Comparison of ENCODE assay signal across 26 cellular contexts in genomic region chr14:71373773-71374172, GRCh38. TPM values are rescaled to one million over a fixed set of nuclear protein-coding genes. Genes with fewer than 3 reads are reported as not detected.
DNase-seq lines count a peak whose midpoint lies in the region; ATAC-seq and TF ChIP-seq lines count a peak whose summit lies in the region.
"Had no signal": no experiment of that assay in that cellular context is flagged by ENCODE, and none has a peak within 500 bp of the region (broad histone marks: within the 10 kb centered on the region; RNA-seq: fewer than 3 reads in every experiment).

No MANE protein-coding gene starts in this region.

- H3K27ac Mint-ChIP-seq in stimulated activated naive CD8-positive, alpha-beta T cell treated with anti-CD3 and anti-CD28 coated beads, Interleukin-15, Interleukin-2, amounts not matched to agents 100 ng/mL and 50 ng/mL, for 24 hours: peak overlapping the region; percentile 71
- H3K27ac Mint-ChIP-seq in stimulated activated naive CD8-positive, alpha-beta T cell treated with anti-CD3 and anti-CD28 coated beads, Interleukin-15, amount 100 ng/mL, for 72 hours: no peak overlapping the region
- peak overlapping the region; percentile 59 for H3K27ac Mint-ChIP-seq in activated B cell treated with CpG ODN at 0.5 μM for 24 hours
- H3K27ac Mint-ChIP-seq: progenitor cell of endocrine pancreas had no signal

- H3K4me1 ChIP-seq in foreskin keratinocyte: peaks cover 34% of the 10 kb centered on the region
- peaks cover 0 to 28% (median 7%) of the 10 kb centered on the region in 3 donors for H3K4me1 ChIP-seq in esophagus squamous epithelium
- H3K4me1 ChIP-seq in PC-9 (replicated peaks; ENCODE audit: insufficient read depth): peaks cover 33% of the 10 kb centered on the region

- peaks cover 33% of the 10 kb centered on the region for H3K36me3 Mint-ChIP-seq in stimulated activated naive CD8-positive, alpha-beta T cell treated with anti-CD3 and anti-CD28 coated beads, Interleukin-15, Interleukin-2, amounts not matched to agents 100 ng/mL and 50 ng/mL, for 24 hours (ENCODE audit: low read depth)
- peaks cover 17% of the 10 kb centered on the region for H3K36me3 Mint-ChIP-seq in activated B cell treated with CpG ODN at 0.5 μM for 24 hours (ENCODE audit: low read depth)

- no peaks in the 10 kb centered on the region for H3K27me3 ChIP-seq in foreskin keratinocyte
- no peaks in the 10 kb centered on the region for H3K27me3 ChIP-seq in esophagus squamous epithelium
- no peaks in the 10 kb centered on the region for H3K27me3 ChIP-seq in PC-9 (ENCODE audit: insufficient read depth, low read depth)
- H3K27me3 ChIP-seq: right lobe of liver, spleen, transverse colon had no signal

- peaks cover 0 to 4% (median 0%) of the 10 kb centered on the region in 3 donors for H3K9me3 ChIP-seq in esophagus squamous epithelium
- peaks cover 4% of the 10 kb centered on the region; the same call in 1 of the 2 replicates for H3K9me3 ChIP-seq in PC-9 (ENCODE audit: insufficient read depth, low read depth)
- H3K9me3 ChIP-seq: right lobe of liver, transverse colon had no signal

- CTCF ChIA-PET in activated B cell treated with CpG ODN at 0.5 μM for 24 hours (lab: Charles Lee) (interaction anchor here (1.8 kb wide), 1 partner anchor 30 kb away, joined by 7 read pairs; no protein-coding TSS in a partner anchor), PC-9 (lab: Charles Lee) (no interaction called here)

- intact Hi-C loops in activated B cell treated with CpG ODN at 0.5 μM for 24 hours (cut with micrococcal nuclease): loop anchor here (2.0 kb wide), 1 partner anchor 15 kb away; no protein-coding TSS in a partner anchor
- intact Hi-C loops in esophagus squamous epithelium (cut with DNase I): no loop called here
- intact Hi-C loops in PC-9 (cut with micrococcal nuclease; ENCODE audit: unreplicated experiment): loop anchor here (2.0 kb wide), 1 partner anchor 51 kb away; no protein-coding TSS in a partner anchor

- no peak for DNase-seq in stimulated activated naive CD8-positive, alpha-beta T cell treated with anti-CD3 and anti-CD28 coated beads, Interleukin-15, amount 100 ng/mL, for 72 hours
- no peak for DNase-seq in activated B cell treated with CpG ODN at 0.5 μM for 24 hours
- no peak for DNase-seq in foreskin keratinocyte
- no peak for DNase-seq in esophagus squamous epithelium (lab: John Stamatoyannopoulos, UW)
- no peak for DNase-seq in PC-9
- no peak for DNase-seq in NCI-H524 (lab: John Stamatoyannopoulos, UW)
- DNase-seq: activated CD4-positive, alpha-beta T cell treated with anti-CD3 and anti-CD28 coated beads for 4 hours; activated naive CD4-positive, alpha-beta T cell treated with Interleukin-2 at 50 U/mL for 16 hours; activated T-cell treated with anti-CD3 and anti-CD28 coated beads, Interleukin-2, amount 50 U/mL, for 48 hours; amygdala; C1 segment of cervical spinal cord; COR-L47; hypothalamus; mesendoderm; MV-4-11; NCI-H1436 treated with DMSO at 0.1 percent for 48 hours; NCI-H2081 treated with DMSO at 0.1 percent for 48 hours; NCI-H345; NCI-H774; right lobe of liver; spleen; stimulated activated CD4-positive, alpha-beta T cell treated with anti-CD3 and anti-CD28 coated beads, Interleukin-2, amount 100 ng/mL, for 24 hours had no signal

- peaks cover 52% of the 10 kb centered on the region for H3K4me1 Mint-ChIP-seq in stimulated activated naive CD8-positive, alpha-beta T cell treated with anti-CD3 and anti-CD28 coated beads, Interleukin-15, Interleukin-2, amounts not matched to agents 100 ng/mL and 50 ng/mL, for 24 hours (ENCODE audit: low read depth)
- peaks cover 41% of the 10 kb centered on the region for H3K4me1 Mint-ChIP-seq in stimulated activated naive CD8-positive, alpha-beta T cell treated with anti-CD3 and anti-CD28 coated beads, Interleukin-15, amount 100 ng/mL, for 72 hours
- peaks cover 56% of the 10 kb centered on the region for H3K4me1 Mint-ChIP-seq in activated B cell treated with CpG ODN at 0.5 μM for 24 hours

- H2AFZ ChIP-seq in PC-9: no peak overlapping the region

- H3K27ac ChIP-seq in foreskin keratinocyte (peak overlapping the region; percentile 53), esophagus squamous epithelium (peak overlapping the region in 2 of 4 donors; percentile 1 to 88), PC-9 (no peak overlapping the region)
- H3K27ac ChIP-seq: right lobe of liver had no signal

- H3K9me3 Mint-ChIP-seq in stimulated activated naive CD8-positive, alpha-beta T cell treated with anti-CD3 and anti-CD28 coated beads, Interleukin-15, Interleukin-2, amounts not matched to agents 100 ng/mL and 50 ng/mL, for 24 hours: peaks cover 12% of the 10 kb centered on the region
- H3K9me3 Mint-ChIP-seq in stimulated activated naive CD8-positive, alpha-beta T cell treated with anti-CD3 and anti-CD28 coated beads, Interleukin-15, amount 100 ng/mL, for 72 hours: peaks cover 9 to 11% of the 10 kb centered on the region in 2 donors
- H3K9me3 Mint-ChIP-seq in activated B cell treated with CpG ODN at 0.5 μM for 24 hours: peaks cover 4% of the 10 kb centered on the region

- TF ChIP-seq POLR2A in esophagus squamous epithelium (IDR thresholded peaks at IDR 0.05): no peak

- H3K4me3 ChIP-seq in esophagus squamous epithelium: no peak overlapping the region
- H3K4me3 ChIP-seq in PC-9: no peak overlapping the region
- H3K4me3 ChIP-seq: right lobe of liver, spleen, transverse colon had no signal

- H3K9me2 ChIP-seq in PC-9 (ENCODE audit: insufficient read depth): no peaks in the 10 kb centered on the region

- H3K79me2 ChIP-seq in PC-9 (ENCODE audit: low read depth): peaks cover 81% of the 10 kb centered on the region

- H3K36me3 ChIP-seq in esophagus squamous epithelium (no peaks in the 10 kb centered on the region), PC-9 (ENCODE audit: low read depth) (peaks cover 10% of the 10 kb centered on the region)
- H3K36me3 ChIP-seq: right lobe of liver, spleen, transverse colon had no signal

- 65 to 73% methylated on average over 1 of the region's 1 CpG for WGBS in esophagus squamous epithelium, 2 donors

- ATAC-seq in stimulated activated naive CD8-positive, alpha-beta T cell treated with anti-CD3 and anti-CD28 coated beads, Interleukin-15, amount 100 ng/mL, for 72 hours: no peak
- peak; percentile 18 for ATAC-seq in activated B cell treated with CpG ODN at 0.5 μM for 24 hours (ENCODE audit: low read depth)
- ATAC-seq in foreskin keratinocyte: no peak
- ATAC-seq: HCT116, right lobe of liver had no signal

- TF ChIP-seq CTCF in activated B cell treated with CpG ODN at 0.5 μM for 24 hours (IDR thresholded peaks at IDR 0.05) (no peak), foreskin keratinocyte (conservative IDR thresholded peaks at IDR 0.05) (no peak), esophagus squamous epithelium (IDR thresholded peaks at IDR 0.05) (no peak), PC-9 (conservative IDR thresholded peaks at IDR 0.05) (no peak)

- peaks cover 4% of the 10 kb centered on the region; the same call in 1 of the 2 replicates for H4K20me1 ChIP-seq in PC-9 (ENCODE audit: insufficient read depth)

- peaks cover 50% of the 10 kb centered on the region for H3F3A ChIP-seq in PC-9 (ENCODE audit: insufficient read depth, low read depth)

- BruUV-seq in PC-9 (replicated peaks; lab: Mats Ljungman, UMichigan): no TSS peak

- no peaks in the 10 kb centered on the region for H3K27me3 Mint-ChIP-seq in stimulated activated naive CD8-positive, alpha-beta T cell treated with anti-CD3 and anti-CD28 coated beads, Interleukin-15, Interleukin-2, amounts not matched to agents 100 ng/mL and 50 ng/mL, for 24 hours
- no peaks in the 10 kb centered on the region for H3K27me3 Mint-ChIP-seq in stimulated activated naive CD8-positive, alpha-beta T cell treated with anti-CD3 and anti-CD28 coated beads, Interleukin-15, amount 100 ng/mL, for 72 hours
- no peaks in the 10 kb centered on the region for H3K27me3 Mint-ChIP-seq in activated B cell treated with CpG ODN at 0.5 μM for 24 hours
- H3K27me3 Mint-ChIP-seq: progenitor cell of endocrine pancreas had no signal

- H3K4me2 ChIP-seq in PC-9: no peak overlapping the region

- POLR2A ChIA-PET in activated B cell treated with CpG ODN at 0.5 μM for 24 hours (lab: Charles Lee) (interaction anchor here (0.5 to 0.6 kb wide), 2 partner anchors 13 to 524 kb away, joined by 3 to 4 read pairs; no protein-coding TSS in a partner anchor), PC-9 (lab: Charles Lee; ENCODE audit: unreplicated experiment) (no interaction called here)

- H3K4me3 Mint-ChIP-seq in stimulated activated naive CD8-positive, alpha-beta T cell treated with anti-CD3 and anti-CD28 coated beads, Interleukin-15, Interleukin-2, amounts not matched to agents 100 ng/mL and 50 ng/mL, for 24 hours: no peak overlapping the region
- H3K4me3 Mint-ChIP-seq in stimulated activated naive CD8-positive, alpha-beta T cell treated with anti-CD3 and anti-CD28 coated beads, Interleukin-15, amount 100 ng/mL, for 72 hours: no peak overlapping the region
- no peak overlapping the region for H3K4me3 Mint-ChIP-seq in activated B cell treated with CpG ODN at 0.5 μM for 24 hours

RNA-seq across cellular contexts. Expression of gene SIPA1L1, which starts 53.5 kb away (rescaled TPM):
- total RNA-seq in activated B cell treated with CpG ODN at 0.5 μM for 24 hours (114 and 134 TPM in 2 replicates), foreskin keratinocyte (22.4 and 29.9 TPM in 2 replicates), esophagus squamous epithelium (10 to 100 TPM; 22.7 to 54.4 (median 32.3) TPM), PC-9 (2021) (61.6 and 79.8 TPM in 2 replicates)
- 10.1 and 13.7 TPM in 2 replicates for polyA plus RNA-seq in foreskin keratinocyte

Comparison
In these comparisons a context has a peak if more than half of its experiments do, and no peak if none do; other contexts are left out.
1. H3K27ac Mint-ChIP-seq: peak in stimulated activated naive CD8-positive, alpha-beta T cell treated with anti-CD3 and anti-CD28 coated beads, Interleukin-15, Interleukin-2, amounts not matched to agents 100 ng/mL and 50 ng/mL, for 24 hours (single experiment) and activated B cell treated with CpG ODN at 0.5 μM for 24 hours (single experiment); none in stimulated activated naive CD8-positive, alpha-beta T cell treated with anti-CD3 and anti-CD28 coated beads, Interleukin-15, amount 100 ng/mL, for 72 hours (0 of 2).